14 cellular contexts compared by ENCODE assay signal in the genomic region with DNA sequence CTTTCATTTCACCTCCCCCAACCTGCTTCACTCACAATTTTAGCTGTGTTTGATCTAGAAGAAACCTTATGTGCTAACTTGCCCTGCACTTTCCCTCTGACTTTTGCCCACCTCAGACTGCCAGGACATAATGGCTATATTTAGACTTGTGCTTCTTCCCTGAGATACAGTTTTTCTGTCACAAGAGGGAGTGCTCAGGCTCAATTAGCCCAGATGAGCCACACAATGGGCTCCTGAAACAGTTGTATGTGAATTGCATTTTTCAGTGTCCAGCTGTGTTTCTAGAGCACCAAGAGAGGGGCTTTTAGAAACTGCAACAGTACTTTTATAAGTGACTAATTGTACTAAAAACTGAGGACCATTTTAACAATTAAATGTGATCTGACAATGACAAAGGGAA.
A peak's percentile ranks its signal among the peaks of the same experiment; 100 is the strongest.
DNase-seq lines count a peak whose midpoint lies in the region; ATAC-seq and TF ChIP-seq lines count a peak whose summit lies in the region.
"Had no signal": no experiment of that assay in that cellular context is flagged by ENCODE, and none has a peak within 500 bp of the region (broad histone marks: within the 10 kb centered on the region; RNA-seq: fewer than 3 reads in every experiment).

No MANE protein-coding gene starts in this region.

- DNase-seq in BE2C (peak; percentile 24), H9 (no peak), RKO (ENCODE audit: low spot score) (peak; percentile 9), iPS-NIHi11 (ENCODE audit: low spot score) (peak; percentile 19), RPMI8226 (no peak)
- DNase-seq in activated CD4-positive, alpha-beta memory T cell treated with anti-CD3 and anti-CD28 coated beads for 36 hours: no peak
- no peak for DNase-seq in stimulated activated CD8-positive, alpha-beta memory T cell treated with anti-CD3 and anti-CD28 coated beads, Interleukin-4, amount 100 ng/mL, for 48 hours
- DNase-seq: activated CD8-positive, alpha-beta memory T cell treated with anti-CD3 and anti-CD28 coated beads, Interleukin-2, amount 50 U/mL, for 48 hours; NCI-H510A had no signal

- no peak overlapping the region; a peak in 1 of 7 replicates for H3K27ac Mint-ChIP-seq in H9
- H3K27ac Mint-ChIP-seq in activated CD4-positive, alpha-beta memory T cell treated with anti-CD3 and anti-CD28 coated beads for 36 hours: no peak overlapping the region
- H3K27ac Mint-ChIP-seq: mesothelial cell of epicardium; T-helper 1 cell treated with Interleukin-12 subunit alpha and Interleukin-12 subunit beta and Interleukin-4 antibody, amounts not matched to agents 30 μg/mL and 1 μg/mL, for 36 hours had no signal

- no peak overlapping the region for H3K4me3 ChIP-seq in BE2C (ENCODE audit: low read depth, low read length)
- H3K4me3 ChIP-seq: BLaER1 treated with 17β-estradiol and CSF1 and Interleukin-3, amounts not matched to agents 10 nM and 100 nM had no signal

- H3K27me3 ChIP-seq in BE2C: no peaks in the 10 kb centered on the region
- no peaks in the 10 kb centered on the region for H3K27me3 ChIP-seq in H9 (ENCODE audit: insufficient read depth, low read length)
- H3K27me3 ChIP-seq: BLaER1 treated with 17β-estradiol and CSF1 and Interleukin-3, amounts not matched to agents 10 nM and 100 nM had no signal

- intact Hi-C loops in activated CD4-positive, alpha-beta memory T cell treated with anti-CD3 and anti-CD28 coated beads for 36 hours (cut with micrococcal nuclease): no loop called here

- H3K9me3 Mint-ChIP-seq in H9: no peaks in the 10 kb centered on the region
- H3K9me3 Mint-ChIP-seq in activated CD4-positive, alpha-beta memory T cell treated with anti-CD3 and anti-CD28 coated beads for 36 hours: peaks cover 2% of the 10 kb centered on the region
- H3K9me3 Mint-ChIP-seq: brain; mesothelial cell of epicardium; T-helper 1 cell treated with Interleukin-12 subunit alpha and Interleukin-12 subunit beta and Interleukin-4 antibody, amounts not matched to agents 30 μg/mL and 1 μg/mL, for 36 hours had no signal

- no peak overlapping the region for H3K27ac ChIP-seq in H9 (ENCODE audit: insufficient read length, low read depth, low read length)
- H3K27ac ChIP-seq: BLaER1 treated with 17β-estradiol and CSF1 and Interleukin-3, amounts not matched to agents 10 nM and 100 nM had no signal

- no peak overlapping the region for H3K4me2 ChIP-seq in H9 (ENCODE audit: insufficient read depth, insufficient read length, low read length)
- H3K4me2 ChIP-seq: BLaER1 treated with 17β-estradiol and CSF1 and Interleukin-3, amounts not matched to agents 10 nM and 100 nM had no signal

- H3K56ac ChIP-seq in H9 (ENCODE audit: insufficient read length, low read depth, low read length): no peak overlapping the region

- H3K79me2 ChIP-seq in H9 (ENCODE audit: insufficient read depth, low read length): no peaks in the 10 kb centered on the region

- POLR2A ChIA-PET in activated CD4-positive, alpha-beta memory T cell treated with anti-CD3 and anti-CD28 coated beads for 36 hours (lab: Charles Lee): no interaction called here

- no peak overlapping the region for H3K9ac ChIP-seq in H9 (ENCODE audit: extremely low read depth, insufficient read length, low read length)
- H3K9ac ChIP-seq: BLaER1 treated with 17β-estradiol and CSF1 and Interleukin-3, amounts not matched to agents 10 nM and 100 nM had no signal

- H2BK20ac ChIP-seq in H9 (ENCODE audit: low read depth, low read length, poor library complexity, severe bottlenecking): no peak overlapping the region

- H2BK120ac ChIP-seq in H9 (ENCODE audit: low read depth, low read length, poor library complexity, severe bottlenecking): no peak overlapping the region

- no peak overlapping the region for H3K18ac ChIP-seq in H9 (ENCODE audit: insufficient read length, low read depth, low read length)

- H4K5ac ChIP-seq in H9 (ENCODE audit: insufficient read length, low read depth, low read length): no peak overlapping the region

- no peak overlapping the region for H3K4me3 Mint-ChIP-seq in H9
- H3K4me3 Mint-ChIP-seq in activated CD4-positive, alpha-beta memory T cell treated with anti-CD3 and anti-CD28 coated beads for 36 hours: no peak overlapping the region
- H3K4me3 Mint-ChIP-seq: brain; mesothelial cell of epicardium; T-helper 1 cell treated with Interleukin-12 subunit alpha and Interleukin-12 subunit beta and Interleukin-4 antibody, amounts not matched to agents 30 μg/mL and 1 μg/mL, for 36 hours had no signal

- H3K14ac ChIP-seq in H9 (ENCODE audit: insufficient read depth, low read length): 0 out of 2 replicates have a peak overlapping the region, but pooled peaks have one; percentile 19

- H4K20me1 ChIP-seq in H9 (ENCODE audit: control insufficient read depth, insufficient read depth, insufficient read length): no peaks in the 10 kb centered on the region
- H4K20me1 ChIP-seq: BLaER1 treated with 17β-estradiol and CSF1 and Interleukin-3, amounts not matched to agents 10 nM and 100 nM had no signal

- H2BK12ac ChIP-seq in H9 (ENCODE audit: insufficient read length, low read depth, low read length): no peak overlapping the region

- H3K4me1 ChIP-seq in BE2C (peaks cover 2% of the 10 kb centered on the region; the same call in 1 of the 2 replicates), H9 (ENCODE audit: insufficient read depth, low read length) (0 out of 2 replicates have a peak, but pooled peaks cover 2% of the 10 kb centered on the region)

- H3K36me3 Mint-ChIP-seq in H9 (ENCODE audit: insufficient read depth in 1 of 3, low read depth in 3 of 3): no peaks in the 10 kb centered on the region
- no peaks in the 10 kb centered on the region for H3K36me3 Mint-ChIP-seq in activated CD4-positive, alpha-beta memory T cell treated with anti-CD3 and anti-CD28 coated beads for 36 hours
- H3K36me3 Mint-ChIP-seq: brain, mesothelial cell of epicardium had no signal

- no peak overlapping the region for H3K23ac ChIP-seq in H9 (ENCODE audit: insufficient read length, low read depth, low read length)

- H3T11ph ChIP-seq in H9 (ENCODE audit: low read length): no peak overlapping the region

- no peak overlapping the region for H2AK5ac ChIP-seq in H9 (ENCODE audit: insufficient read length, low read length)

- H2BK15ac ChIP-seq in H9 (ENCODE audit: low read depth, low read length): no peak overlapping the region

- peaks cover 14 to 20% of the 10 kb centered on the region in 2 experiments for H3K4me1 Mint-ChIP-seq in H9
- no peaks in the 10 kb centered on the region for H3K4me1 Mint-ChIP-seq in activated CD4-positive, alpha-beta memory T cell treated with anti-CD3 and anti-CD28 coated beads for 36 hours (ENCODE audit: low read depth)

- no peak overlapping the region for H2AFZ ChIP-seq in H9 (ENCODE audit: low read length)

- H3K4ac ChIP-seq in H9 (ENCODE audit: low read depth, low read length): no peak overlapping the region

- no peaks in the 10 kb centered on the region for H3K27me3 Mint-ChIP-seq in H9 (ENCODE audit: low read depth)
- H3K27me3 Mint-ChIP-seq in activated CD4-positive, alpha-beta memory T cell treated with anti-CD3 and anti-CD28 coated beads for 36 hours: no peaks in the 10 kb centered on the region
- H3K27me3 Mint-ChIP-seq: brain had no signal

- ATAC-seq in GM21390 (IDR thresholded peaks at IDR 0.05; ENCODE audit: unreplicated experiment): no peak

- H2BK5ac ChIP-seq in H9 (ENCODE audit: insufficient read length, low read length): no peak overlapping the region

- no peak overlapping the region for H4K91ac ChIP-seq in H9 (ENCODE audit: insufficient read length, low read depth, low read length)

- TF ChIP-seq CTCF in BE2C (IDR thresholded peaks at IDR 0.05; ENCODE audit: low read depth, low read length): peak; percentile 57
- peak; percentile 64 for TF ChIP-seq CTCF in H9 (conservative IDR thresholded peaks at IDR 0.05)

- H3K9me3 ChIP-seq in BE2C (no peaks in the 10 kb centered on the region), H9 (ENCODE audit: control insufficient read depth, low read depth, low read length) (no peaks in the 10 kb centered on the region)
- H3K9me3 ChIP-seq: BLaER1 treated with 17β-estradiol and CSF1 and Interleukin-3, amounts not matched to agents 10 nM and 100 nM had no signal

- no peaks in the 10 kb centered on the region for H3K23me2 ChIP-seq in H9 (ENCODE audit: insufficient read length, low read depth, low read length, poor library complexity, severe bottlenecking)

- CTCF ChIA-PET in activated CD4-positive, alpha-beta memory T cell treated with anti-CD3 and anti-CD28 coated beads for 36 hours (lab: Charles Lee): no interaction called here

- no peaks in the 10 kb centered on the region for H3K79me1 ChIP-seq in H9 (ENCODE audit: insufficient read depth, low read depth, low read length, poor library complexity, severe bottlenecking)

- H3K36me3 ChIP-seq in BE2C: no peaks in the 10 kb centered on the region
- H3K36me3 ChIP-seq: BLaER1 treated with 17β-estradiol and CSF1 and Interleukin-3, amounts not matched to agents 10 nM and 100 nM had no signal

- no peak overlapping the region for H4K8ac ChIP-seq in H9 (replicated peaks; ENCODE audit: insufficient read length, low read depth, low read length)

Comparison
In these comparisons a context has a peak if more than half of its experiments do, and no peak if none do; other contexts are left out.
1. DNase-seq: peak in BE2C (single experiment), RKO (single experiment) and iPS-NIHi11 (single experiment); none in H9 (single experiment), RPMI8226 (single experiment), activated CD4-positive, alpha-beta memory T cell treated with anti-CD3 and anti-CD28 coated beads for 36 hours (single experiment) and stimulated activated CD8-positive, alpha-beta memory T cell treated with anti-CD3 and anti-CD28 coated beads, Interleukin-4, amount 100 ng/mL, for 48 hours (single experiment).